In genomic region chr5:179313849-179314521, GRCh38 we compare ENCODE assay signal across 12 cellular contexts. TPM values are rescaled to one million over a fixed set of nuclear protein-coding genes. Genes with fewer than 3 reads are reported as not detected.
A peak's percentile ranks its signal among the peaks of the same experiment; 100 is the strongest.
DNase-seq lines count a peak whose midpoint lies in the region; FAIRE-seq and TF ChIP-seq lines count a peak whose summit lies in the region.
"Had no signal": no experiment of that assay in that cellular context is flagged by ENCODE, and none has a peak within 500 bp of the region (broad histone marks: within the 10 kb centered on the region; RNA-seq: fewer than 3 reads in every experiment).

No MANE protein-coding gene starts in this region.

- CTCF ChIA-PET in activated CD4-positive, alpha-beta memory T cell treated with anti-CD3 and anti-CD28 coated beads for 36 hours (lab: Charles Lee): no interaction called here

- peaks cover 0 to 2% (median 1%) of the 10 kb centered on the region in 3 donors for H3K27me3 Mint-ChIP-seq in immature natural killer cell (ENCODE audit: low read depth in 3 of 3)
- no peaks in the 10 kb centered on the region for H3K27me3 Mint-ChIP-seq in activated CD4-positive, alpha-beta memory T cell treated with anti-CD3 and anti-CD28 coated beads for 36 hours

- no peak for FAIRE-seq in GM12892 (lab: Jason Lieb, UNC)
- FAIRE-seq: H1, K562 had no signal

- H3K27ac Mint-ChIP-seq in immature natural killer cell: no peak overlapping the region
- no peak overlapping the region for H3K27ac Mint-ChIP-seq in activated CD4-positive, alpha-beta memory T cell treated with anti-CD3 and anti-CD28 coated beads for 36 hours
- H3K27ac Mint-ChIP-seq: activated T-cell treated with anti-CD3 and anti-CD28 coated beads, Interleukin-2, amount 50 U/mL, for 24 hours had no signal

- no peaks in the 10 kb centered on the region for H3K27me3 ChIP-seq in adipocyte (replicated peaks; ENCODE audit: control insufficient read depth, insufficient read depth, low read length)
- H3K27me3 ChIP-seq: SJCRH30 had no signal

- intact Hi-C loops in cardiac septum (cut with DNase I): loop anchor here (1.0 kb wide), 1 partner anchor 49 kb away; no protein-coding TSS in a partner anchor
- intact Hi-C loops in activated CD4-positive, alpha-beta memory T cell treated with anti-CD3 and anti-CD28 coated beads for 36 hours (cut with micrococcal nuclease): no loop called here

- H3K36me3 ChIP-seq in adipocyte (ENCODE audit: control insufficient read depth, insufficient read depth, low read length, severe bottlenecking): peaks cover 16% of the 10 kb centered on the region
- H3K36me3 ChIP-seq: SJCRH30 had no signal

- no peaks in the 10 kb centered on the region for H3K4me1 Mint-ChIP-seq in immature natural killer cell
- no peaks in the 10 kb centered on the region for H3K4me1 Mint-ChIP-seq in activated CD4-positive, alpha-beta memory T cell treated with anti-CD3 and anti-CD28 coated beads for 36 hours (ENCODE audit: low read depth)

- H3K36me3 Mint-ChIP-seq in immature natural killer cell: no peaks in the 10 kb centered on the region
- no peaks in the 10 kb centered on the region for H3K36me3 Mint-ChIP-seq in activated CD4-positive, alpha-beta memory T cell treated with anti-CD3 and anti-CD28 coated beads for 36 hours

- no peaks in the 10 kb centered on the region for H3K9me3 ChIP-seq in adipocyte (ENCODE audit: control insufficient read depth, low read length)
- H3K9me3 ChIP-seq: SJCRH30 had no signal

- DNase-seq in DMS 273 (lab: John Stamatoyannopoulos, UW; ENCODE audit: unreplicated experiment) (peak; percentile 97), adipocyte (ENCODE audit: low read depth) (peak; percentile 86), cardiac septum (ENCODE audit: low spot score) (peak; percentile 90), putamen (ENCODE audit: low spot score) (peak; percentile 35), immature natural killer cell (no peak), GM12892 (ENCODE audit: insufficient read length) (no peak)
- DNase-seq in activated CD4-positive, alpha-beta memory T cell treated with anti-CD3 and anti-CD28 coated beads for 36 hours: no peak
- no peak for DNase-seq in activated T-cell treated with anti-CD3 and anti-CD28 coated beads, Interleukin-2, amount 50 U/mL, for 48 hours
- DNase-seq: activated T-cell treated with anti-CD3 and anti-CD28 coated beads, Interleukin-2, amount 50 U/mL, for 24 hours; SJCRH30 had no signal

- peak overlapping the region; percentile 22 for H3K4me3 ChIP-seq in adipocyte (ENCODE audit: low read length)
- H3K4me3 ChIP-seq: K562, SJCRH30 had no signal

- POLR2A ChIA-PET in activated CD4-positive, alpha-beta memory T cell treated with anti-CD3 and anti-CD28 coated beads for 36 hours (lab: Charles Lee): no interaction called here

- no peak overlapping the region for H3K4me3 Mint-ChIP-seq in immature natural killer cell
- no peak overlapping the region for H3K4me3 Mint-ChIP-seq in activated CD4-positive, alpha-beta memory T cell treated with anti-CD3 and anti-CD28 coated beads for 36 hours
- H3K4me3 Mint-ChIP-seq: activated T-cell treated with anti-CD3 and anti-CD28 coated beads, Interleukin-2, amount 50 U/mL, for 24 hours had no signal

- peak overlapping the region; percentile 76 for H3K9ac ChIP-seq in adipocyte (ENCODE audit: low read length)

- peaks cover 48% of the 10 kb centered on the region for H3K4me1 ChIP-seq in adipocyte (ENCODE audit: control insufficient read depth, insufficient read depth, low read length)
- H3K4me1 ChIP-seq: SJCRH30 had no signal

- no peak for TF ChIP-seq POLR2A in GM12892 (IDR thresholded peaks at IDR 0.05; ENCODE audit: low read depth, low read length)

- peaks cover 0 to 4% (median 0%) of the 10 kb centered on the region in 6 donors for H3K9me3 Mint-ChIP-seq in immature natural killer cell
- no peaks in the 10 kb centered on the region for H3K9me3 Mint-ChIP-seq in activated CD4-positive, alpha-beta memory T cell treated with anti-CD3 and anti-CD28 coated beads for 36 hours
- H3K9me3 Mint-ChIP-seq: activated T-cell treated with anti-CD3 and anti-CD28 coated beads, Interleukin-2, amount 50 U/mL, for 24 hours had no signal

RNA-seq across cellular contexts. Expression of gene ADAMTS2, which starts 31.3 kb away (rescaled TPM):
- total RNA-seq in cardiac septum: 5.9 TPM
- polyA plus RNA-seq in immature natural killer cell: under 1 TPM in 1 of 3 donors, not detected in 2; 0.03 TPM
- polyA plus RNA-seq in GM12892 (2012; ENCODE audit: missing spikeins): not detected
- not detected for total RNA-seq in activated CD4-positive, alpha-beta memory T cell treated with anti-CD3 and anti-CD28 coated beads for 36 hours
- total RNA-seq: K562, SJCRH30 had no signal
- polyA plus RNA-seq: K562 had no signal

Comparison
In these comparisons a context has a peak if more than half of its experiments do, and no peak if none do; other contexts are left out.
1. DNase-seq: peak in DMS 273 (single experiment), adipocyte (single experiment), cardiac septum (single experiment) and putamen (single experiment); none in immature natural killer cell (0 of 3), GM12892 (single experiment), activated CD4-positive, alpha-beta memory T cell treated with anti-CD3 and anti-CD28 coated beads for 36 hours (single experiment) and activated T-cell treated with anti-CD3 and anti-CD28 coated beads, Interleukin-2, amount 50 U/mL, for 48 hours (0 of 2).